Comparison of ENCODE assay signal across 21 cellular contexts in genomic region chr1:205417884-205418283, GRCh38. TPM values are rescaled to one million over a fixed set of nuclear protein-coding genes. Genes with fewer than 3 reads are reported as not detected.
"Had no signal": no experiment of that assay in that cellular context is flagged by ENCODE, and none has a peak within 500 bp of the region (broad histone marks: within the 10 kb centered on the region; RNA-seq: fewer than 3 reads in every experiment).

No MANE protein-coding gene starts in this region.

- H3K27ac ChIP-seq: KMS-11, SJSA1, SK-N-MC had no signal

- H3K4me1 ChIP-seq: SJSA1 had no signal

- H3K9me3 ChIP-seq: SJSA1 had no signal

- H3K36me3 ChIP-seq: SJSA1 had no signal

- H3K9ac ChIP-seq: KMS-11 had no signal

- H3K4me3 ChIP-seq: SJSA1, SK-N-MC had no signal

- DNase-seq: IMR-90, Kasumi-1, MM.1S, NCI-H1092 treated with DMSO at 0.1 percent for 48 hours, NCI-H1436, NCI-H187, NCI-H2029, NCI-H2081 treated with DMSO at 0.1 percent for 48 hours, NCI-H2171, NCI-H226, NCI-H446, NCI-H510A treated with DMSO at 0.1 percent for 48 hours, NCI-H526, Right ventricle myocardium superior, RPMI8226, SIG-M5 had no signal

RNA-seq across cellular contexts. Expression of gene LEMD1, which starts 4.0 kb away (rescaled TPM):
- total RNA-seq: HT1080, IMR-90, M059J, Right ventricle myocardium superior, SJSA1 had no signal
- polyA plus RNA-seq: IMR-90 had no signal

RNA-seq across cellular contexts. Expression of gene BLACAT1, which starts 38.0 kb away (rescaled TPM):
- total RNA-seq: Right ventricle myocardium superior, SJSA1 had no signal
